ENCODE assay signal across 8 cellular contexts in genomic region chr21:46458315-46459023, GRCh38. TPM values are rescaled to one million over a fixed set of nuclear protein-coding genes. Genes with fewer than 3 reads are reported as not detected.
DNase-seq lines count a peak whose midpoint lies in the region; ATAC-seq, FAIRE-seq and TF ChIP-seq lines count a peak whose summit lies in the region.

Gene DIP2A, plus strand, starts transcription at chr21:46458891. Its CDS starts 241 bp downstream, at chr21:46459132.

- H3K9ac ChIP-seq in OCI-LY1 (ENCODE audit: low read length): peak within 1 kb of the TSS; percentile 94

- H3K9me3 ChIP-seq in OCI-LY1 (ENCODE audit: low read length) (no peaks in the 10 kb centered on the region), mesodermal cell (ENCODE audit: control insufficient read depth, low read length) (no peaks in the 10 kb centered on the region)

- peaks cover 20% of the 10 kb centered on the region; the same call in 1 of the 2 replicates for H3K79me2 ChIP-seq in OCI-LY1 (ENCODE audit: insufficient read depth, low read length)

- no peak within 1 kb of the TSS for H2AFZ ChIP-seq in OCI-LY1 (ENCODE audit: low read length)

- in situ Hi-C loops in endometrial microvascular endothelial cells (cut with HindIII; ENCODE audit: inconsistent ontology term, low pct_unique_long_range_greater_than_20kb, low sequenced_read_pairs): no loop called here

- no peaks in the 10 kb centered on the region for H3K27me3 ChIP-seq in OCI-LY1 (ENCODE audit: insufficient read depth, low read length)

- ATAC-seq in GM21526 (IDR thresholded peaks at IDR 0.05; ENCODE audit: low FRiP score, unreplicated experiment): peak; percentile 88

- H3K36me3 ChIP-seq in OCI-LY1 (ENCODE audit: insufficient read depth, low read length): peaks cover 29% of the 10 kb centered on the region
- H3K36me3 ChIP-seq in mesodermal cell (ENCODE audit: control insufficient read depth, insufficient read depth, low read length): peaks cover 33% of the 10 kb centered on the region

- H3K4me1 ChIP-seq in OCI-LY1 (ENCODE audit: insufficient read depth, low read length, severe bottlenecking): peaks cover 25% of the 10 kb centered on the region
- H3K4me1 ChIP-seq in mesodermal cell (ENCODE audit: control insufficient read depth, insufficient read depth, low read length, poor library complexity, severe bottlenecking): peaks cover 29% of the 10 kb centered on the region

- DNase-seq in D721Med (ENCODE audit: insufficient read length, low spot score) (peak; percentile 99), HuH-7 (ENCODE audit: low spot score) (peak; percentile 98)
- DNase-seq in activated CD8-positive, alpha-beta memory T cell treated with anti-CD3 and anti-CD28 coated beads, Interleukin-2, amount 50 U/mL, for 4 hours: peak; percentile 91
- DNase-seq in stimulated activated CD8-positive, alpha-beta memory T cell treated with anti-CD3 and anti-CD28 coated beads, Interleukin-15, amount 100 ng/mL, for 24 hours (ENCODE audit: low read depth): peak; percentile 84

- TF ChIP-seq CTCF in D721Med (IDR thresholded peaks at IDR 0.05; ENCODE audit: insufficient read depth, missing control alignments) (no peak), OCI-LY1 (IDR thresholded peaks at IDR 0.05; ENCODE audit: low read length) (no peak)

- WGBS in mesodermal cell (ENCODE audit: insufficient coverage in 2 of 2), 2 experiments: 0 to 1% methylated on average over 74 to 75 of the region's 91 CpGs

- peak within 1 kb of the TSS; percentile 68 for H3K27ac ChIP-seq in OCI-LY1 (ENCODE audit: low read depth, low read length, poor library complexity, severe bottlenecking)
- H3K27ac ChIP-seq in mesodermal cell (ENCODE audit: low read depth, low read length, severe bottlenecking): peak within 1 kb of the TSS; percentile 92

- no peaks in the 10 kb centered on the region for H3K9me2 ChIP-seq in OCI-LY1 (ENCODE audit: low read depth, low read length)

- no peaks in the 10 kb centered on the region for H3F3A ChIP-seq in OCI-LY1 (ENCODE audit: insufficient read depth, low read length)

- H3K4me3 ChIP-seq in OCI-LY1 (ENCODE audit: low read depth, low read length, poor library complexity, severe bottlenecking): peak within 1 kb of the TSS; percentile 86
- H3K4me3 ChIP-seq in mesodermal cell (ENCODE audit: extremely low read depth, insufficient read depth, low read length, poor library complexity, severe bottlenecking): peak within 1 kb of the TSS; percentile 81

- no peak for FAIRE-seq in D721Med (lab: Jason Lieb, UNC)

- no peaks in the 10 kb centered on the region for H4K20me1 ChIP-seq in OCI-LY1 (ENCODE audit: insufficient read depth, low read length)

- peak within 1 kb of the TSS; percentile 99 for H3K4me2 ChIP-seq in OCI-LY1 (ENCODE audit: low read length)

RNA-seq across cellular contexts. Expression of gene DIP2A, which starts in this region (rescaled TPM):
- total RNA-seq in endometrial microvascular endothelial cells (ENCODE audit: inconsistent ontology term): 28.9 TPM
- polyA plus RNA-seq in mesodermal cell (2013, experiment 1 of 2): 43.0 TPM
- 38.3 TPM for polyA plus RNA-seq in mesodermal cell (2013, experiment 2 of 2)

Comparison
In these comparisons a context has a peak if more than half of its experiments do, and no peak if none do; other contexts are left out.
1. Peak in every context shown above with its lines: DNase-seq, ATAC-seq, H3K4me3 ChIP-seq and H3K27ac ChIP-seq.